ENCODE assay signal across 15 cellular contexts in genomic region chr4:112593438-112594133, GRCh38.
DNase-seq lines count a peak whose midpoint lies in the region; ATAC-seq lines count a peak whose summit lies in the region.
"Had no signal": no experiment of that assay in that cellular context is flagged by ENCODE, and none has a peak within 500 bp of the region (broad histone marks: within the 10 kb centered on the region; RNA-seq: fewer than 3 reads in every experiment).

No MANE protein-coding gene starts in this region.

- H3K9me3 Mint-ChIP-seq in stimulated activated effector memory CD8-positive, alpha-beta T cell treated with anti-CD3 and anti-CD28 coated beads, Interleukin-12 subunit alpha, Interleukin-12 subunit beta, amount 100 ng/mL, for 72 hours, result peaks cover 7% of the 10 kb centered on the region
- H3K9me3 Mint-ChIP-seq: activated T-helper 2 cell treated with anti-CD3 and anti-CD28 coated beads, Interferon-gamma antibody, Interleukin-2, Interleukin-4, amounts not matched to agents 10 μg/mL and 5 μg/mL and 100 μg/mL, durations not matched to agents 14 hours and 24 hours and 36 hours had no signal

- peak; percentile 3 for DNase-seq in RPMI8226
- no peak for DNase-seq in DMS53 (lab: John Stamatoyannopoulos, UW)
- no peak for DNase-seq in head of caudate nucleus
- DNase-seq in stimulated activated effector memory CD8-positive, alpha-beta T cell treated with anti-CD3 and anti-CD28 coated beads, Interleukin-12 subunit alpha, Interleukin-12 subunit beta, amount 100 ng/mL, for 72 hours (ENCODE audit: low spot score in 2 of 2), result no peak
- no peak for DNase-seq in NCI-H1092 (lab: John Stamatoyannopoulos, UW)
- DNase-seq: activated CD4-positive, alpha-beta T cell treated with anti-CD3 and anti-CD28 coated beads, Interleukin-2, amount 50 U/mL, for 48 hours; amygdala; gastrocnemius medialis; stimulated activated CD4-positive, alpha-beta T cell treated with anti-CD3 and anti-CD28 coated beads, Interleukin-1b, Interleukin-23, amount 100 ng/mL, for 48 hours; thyroid gland had no signal

- H3K27ac Mint-ChIP-seq in stimulated activated effector memory CD8-positive, alpha-beta T cell treated with anti-CD3 and anti-CD28 coated beads, Interleukin-12 subunit alpha, Interleukin-12 subunit beta, amount 100 ng/mL, for 72 hours, result no peak overlapping the region
- H3K27ac Mint-ChIP-seq: activated T-helper 2 cell treated with anti-CD3 and anti-CD28 coated beads, Interferon-gamma antibody, Interleukin-2, Interleukin-4, amounts not matched to agents 10 μg/mL and 5 μg/mL and 100 μg/mL, durations not matched to agents 14 hours and 24 hours and 36 hours; B cell had no signal

- intact Hi-C loops in head of caudate nucleus (cut with DNase I), result no loop called here

- ATAC-seq in GM18861 (IDR thresholded peaks at IDR 0.05; ENCODE audit: unreplicated experiment) (peak; percentile 77), GM21515 (IDR thresholded peaks at IDR 0.05; ENCODE audit: unreplicated experiment) (peak; percentile 71), HG03039 (IDR thresholded peaks at IDR 0.05; ENCODE audit: unreplicated experiment) (peak; percentile 64)
- ATAC-seq in stimulated activated effector memory CD8-positive, alpha-beta T cell treated with anti-CD3 and anti-CD28 coated beads, Interleukin-12 subunit alpha, Interleukin-12 subunit beta, amount 100 ng/mL, for 72 hours, result no peak
- ATAC-seq: gastrocnemius medialis had no signal

- no peaks in the 10 kb centered on the region for H3K4me1 Mint-ChIP-seq in stimulated activated effector memory CD8-positive, alpha-beta T cell treated with anti-CD3 and anti-CD28 coated beads, Interleukin-12 subunit alpha, Interleukin-12 subunit beta, amount 100 ng/mL, for 72 hours
- H3K4me1 Mint-ChIP-seq: B cell had no signal

- no peak overlapping the region for H3K4me3 Mint-ChIP-seq in stimulated activated effector memory CD8-positive, alpha-beta T cell treated with anti-CD3 and anti-CD28 coated beads, Interleukin-12 subunit alpha, Interleukin-12 subunit beta, amount 100 ng/mL, for 72 hours
- H3K4me3 Mint-ChIP-seq: B cell had no signal

- H3K36me3 Mint-ChIP-seq in stimulated activated effector memory CD8-positive, alpha-beta T cell treated with anti-CD3 and anti-CD28 coated beads, Interleukin-12 subunit alpha, Interleukin-12 subunit beta, amount 100 ng/mL, for 72 hours, result peaks cover 7% of the 10 kb centered on the region
